8 cellular contexts compared by ENCODE assay signal in genomic region chr7:95871078-95871848, GRCh38.
DNase-seq lines count a peak whose midpoint lies in the region; ATAC-seq and TF ChIP-seq lines count a peak whose summit lies in the region.

No MANE protein-coding gene starts in this region.

- POLR2A ChIA-PET in SK-N-SH (lab: Yijun Ruan, JAX) = no interaction called here
- POLR2A ChIA-PET in T-cell (lab: Charles Lee) = no interaction called here

- H3K4me1 Mint-ChIP-seq in T-cell = no peaks in the 10 kb centered on the region

- no peak overlapping the region for H3K4me3 Mint-ChIP-seq in T-cell

- H3K4me3 ChIP-seq in SK-N-SH (ENCODE audit: low read depth in 2 of 2, low read length in 1 of 2) (no peak overlapping the region), psoas muscle (no peak overlapping the region)

- no peaks in the 10 kb centered on the region for H3K9me3 ChIP-seq in SK-N-SH
- no peaks in the 10 kb centered on the region for H3K9me3 ChIP-seq in psoas muscle

- H3K27me3 Mint-ChIP-seq in T-cell = peaks cover 9 to 11% of the 10 kb centered on the region in 2 donors

- H3K27ac ChIP-seq in SK-N-SH (ENCODE audit: low read depth in 2 of 2, low read length in 1 of 2) (no peak overlapping the region), psoas muscle (no peak overlapping the region)

- no peaks in the 10 kb centered on the region for H3K9me2 ChIP-seq in SK-N-SH

- no peaks in the 10 kb centered on the region for H3K27me3 ChIP-seq in SK-N-SH (ENCODE audit: insufficient read depth)
- no peaks in the 10 kb centered on the region for H3K27me3 ChIP-seq in psoas muscle (ENCODE audit: insufficient read depth in 3 of 3, low read length in 2 of 3)

- 7% methylated on average over 6 of the region's 6 CpGs for WGBS in SK-N-SH (ENCODE audit: low lambda C conversion rate)
- WGBS in psoas muscle, 3 donors = 29 to 35% (median 31%) methylated on average over 6 of the region's 6 CpGs

- ATAC-seq in GM21390 (IDR thresholded peaks at IDR 0.05; ENCODE audit: unreplicated experiment) (peak; percentile 44), psoas muscle (peak in 2 of 4 donors; percentile 57 to 68), T-cell (replicated peaks in 1 of 4) (no peak), HG02981 (IDR thresholded peaks at IDR 0.05; ENCODE audit: unreplicated experiment) (no peak)

- peak; percentile 91 for TF ChIP-seq CTCF in SK-N-SH (IDR thresholded peaks at IDR 0.05)
- TF ChIP-seq CTCF in psoas muscle (IDR thresholded peaks at IDR 0.05) = peak; percentile 56

- no peaks in the 10 kb centered on the region for H3K36me3 ChIP-seq in SK-N-SH (replicated peaks in 1 of 2; ENCODE audit: control insufficient read depth in 1 of 2, insufficient read depth in 2 of 2, low read length in 1 of 2)
- H3K36me3 ChIP-seq in psoas muscle (ENCODE audit: insufficient read depth in 1 of 2, low read depth in 1 of 2) = no peaks in the 10 kb centered on the region

- H4K20me1 ChIP-seq in SK-N-SH (ENCODE audit: insufficient read depth) = no peaks in the 10 kb centered on the region

- DNase-seq in DMS53 treated with DMSO at 0.1 percent for 48 hours (lab: John Stamatoyannopoulos, UW; ENCODE audit: unreplicated experiment) = peak; percentile 81
- peak; percentile 68 for DNase-seq in NCI-H1092 (lab: John Stamatoyannopoulos, UW)
- DNase-seq in SK-N-SH = peak; percentile 67
- peak; percentile 44 for DNase-seq in foreskin melanocyte
- DNase-seq in psoas muscle = no peak
- no peak for DNase-seq in T-cell

- intact Hi-C loops in psoas muscle (cut with DNase I) = loop anchor here (2.0 to 5.0 kb wide), 2 partner anchors 149 to 150 kb away; no protein-coding TSS in a partner anchor

- H3K4me2 ChIP-seq in SK-N-SH = no peak overlapping the region

- no peak overlapping the region for H3K9ac ChIP-seq in SK-N-SH

- CTCF ChIA-PET in SK-N-SH (lab: Yijun Ruan, JAX) (interaction anchor here (0.6 to 6.6 kb wide), 57 partner anchors 9 to 1246 kb away, joined by 3 to 191 read pairs (median 6); partner anchors contain the start of genes DYNC1I1 and SDHAF3), T-cell (lab: Charles Lee) (interaction anchor here (0.6 to 1.7 kb wide), 3 partner anchors 35 to 362 kb away, joined by 3 to 7 read pairs (median 4); no protein-coding TSS in a partner anchor)

- H3K36me3 Mint-ChIP-seq in T-cell = no peaks in the 10 kb centered on the region

- no peaks in the 10 kb centered on the region for H3K9me3 Mint-ChIP-seq in T-cell

- H3K4me1 ChIP-seq in SK-N-SH (ENCODE audit: control insufficient read depth in 1 of 2, insufficient read depth in 2 of 2, low read depth in 1 of 2, low read length in 1 of 2) = no peaks in the 10 kb centered on the region; a peak in 1 of 4 replicates
- peaks cover 11% of the 10 kb centered on the region for H3K4me1 ChIP-seq in psoas muscle

- H3K27ac Mint-ChIP-seq in T-cell = no peak overlapping the region

- H3F3A ChIP-seq in SK-N-SH (replicated peaks; ENCODE audit: insufficient read depth) = no peaks in the 10 kb centered on the region

- TF ChIP-seq EP300 in SK-N-SH (IDR thresholded peaks at IDR 0.05; ENCODE audit: borderline replicate concordance in 1 of 2, low read depth in 1 of 2, low read length in 1 of 2) = no peak

- TF ChIP-seq RAD21 in SK-N-SH (IDR thresholded peaks at IDR 0.05; ENCODE audit: low read length) = peak; percentile 91

- no peak overlapping the region for H2AFZ ChIP-seq in SK-N-SH (ENCODE audit: low read depth)

- no peaks in the 10 kb centered on the region for H3K79me2 ChIP-seq in SK-N-SH (ENCODE audit: insufficient read depth)

TF ChIP-seq in SK-N-SH, 30 proteins besides CTCF, POLR2A, EP300 and RAD21:
- no peak for TF ChIP-seq USF2 (IDR thresholded peaks at IDR 0.05; ENCODE audit: borderline replicate concordance, low read depth, low read length)
- TF ChIP-seq RCOR1 (IDR thresholded peaks at IDR 0.05; ENCODE audit: low read length) = no peak
- TF ChIP-seq ELF1 (IDR thresholded peaks at IDR 0.05) = no peak
- peak; percentile 92 for TF ChIP-seq SMC3 (IDR thresholded peaks at IDR 0.05; ENCODE audit: low read depth, low read length)
- TF ChIP-seq SIN3A (IDR thresholded peaks at IDR 0.05; ENCODE audit: borderline replicate concordance, low read depth, low read length) = no peak
- TF ChIP-seq TAF1 (IDR thresholded peaks at IDR 0.05; ENCODE audit: borderline replicate concordance, low read depth, low read length) = no peak

Comparison
In these comparisons a context has a peak if more than half of its experiments do, and no peak if none do; other contexts are left out.
1. DNase-seq: peak in DMS53 treated with DMSO at 0.1 percent for 48 hours (single experiment), NCI-H1092 (single experiment), SK-N-SH (single experiment) and foreskin melanocyte (single experiment); none in psoas muscle (0 of 2) and T-cell (0 of 34).